Comparison of ENCODE assay signal across 1 cellular context in the genomic region with DNA sequence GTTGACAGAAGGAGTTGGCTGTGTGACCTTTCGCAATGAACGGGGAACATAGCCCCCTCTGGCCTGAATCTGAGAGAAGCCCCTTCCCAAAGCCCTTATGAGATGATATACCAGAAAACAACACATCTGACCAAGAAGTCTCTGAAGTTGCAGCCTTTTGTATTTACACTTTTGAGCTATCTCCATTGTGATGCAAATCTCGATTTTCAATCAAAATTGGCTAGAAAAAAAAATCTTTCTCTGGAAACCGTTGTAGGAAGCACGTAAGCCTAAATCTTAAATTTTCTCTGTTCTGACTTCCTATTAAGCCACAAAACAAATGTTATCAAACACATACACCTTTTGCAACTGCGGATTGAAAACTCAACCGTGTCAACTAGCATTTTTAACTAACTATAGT.
TF ChIP-seq lines count a peak whose summit lies in the region.

No MANE protein-coding gene starts in this region.

TF ChIP-seq in WTC11, 78 proteins besides CTCF, POLR2A, EP300 and RAD21 (continued from another document):
- no peak for TF ChIP-seq PRDM15 (CRISPR knock-in tag; IDR thresholded peaks at IDR 0.05)
- no peak for TF ChIP-seq ZNF138 (CRISPR knock-in tag; conservative IDR thresholded peaks at IDR 0.05)
- no peak for TF ChIP-seq PRRX2 (CRISPR knock-in tag; IDR thresholded peaks at IDR 0.05)
- no peak for TF ChIP-seq CREM (CRISPR knock-in tag; IDR thresholded peaks at IDR 0.05)
- TF ChIP-seq ELF4 (CRISPR knock-in tag; IDR thresholded peaks at IDR 0.05; ENCODE audit: low read depth): no peak
